ENCODE assay signal across 9 cellular contexts in the genomic region with DNA sequence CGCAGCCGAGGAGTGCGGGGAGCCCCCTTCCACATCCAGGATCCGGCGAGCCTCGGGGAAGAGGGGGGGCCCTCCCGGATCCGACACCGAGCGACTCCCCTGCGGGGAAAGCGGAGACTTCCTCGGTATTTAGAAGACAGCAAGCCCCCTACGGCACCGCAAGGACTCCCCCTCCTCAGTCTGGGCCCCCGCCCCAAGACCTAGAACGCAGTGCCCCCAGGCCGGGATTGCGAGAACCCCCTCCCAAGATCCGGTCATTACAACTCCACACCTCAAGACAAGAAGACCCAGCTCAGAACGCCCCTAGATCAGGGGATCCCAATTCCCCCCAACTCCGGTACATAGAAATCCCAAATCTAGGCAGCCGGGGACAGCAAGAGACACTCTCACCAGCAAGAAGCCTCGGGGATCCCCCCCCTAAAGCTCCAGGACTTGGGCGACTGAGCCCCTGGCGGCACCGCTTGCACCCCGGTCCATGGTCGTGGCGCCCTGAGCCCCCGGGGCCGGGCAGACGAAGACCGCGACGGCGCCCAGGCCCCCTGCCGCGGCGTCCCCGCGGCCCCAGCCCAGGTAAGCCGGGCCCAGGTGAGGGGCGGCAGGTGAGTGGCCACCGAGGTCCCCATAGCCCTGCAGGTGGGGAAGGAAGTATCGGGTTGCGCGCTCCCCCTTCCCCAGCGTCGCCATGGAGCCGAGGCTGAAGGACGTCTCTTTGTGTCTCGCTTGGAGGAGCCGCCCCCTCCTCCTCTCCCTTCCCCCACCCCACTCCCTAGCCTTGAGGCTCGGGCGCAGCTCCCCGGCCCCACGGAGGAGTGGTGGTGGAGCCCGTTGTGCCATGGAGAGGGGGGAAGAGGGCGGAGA. TPM values are rescaled to one million over a fixed set of nuclear protein-coding genes. Genes with fewer than 3 reads are reported as not detected.
DNase-seq lines count a peak whose midpoint lies in the region; FAIRE-seq and TF ChIP-seq lines count a peak whose summit lies in the region.
"Had no signal": no experiment of that assay in that cellular context is flagged by ENCODE, and none has a peak within 500 bp of the region (broad histone marks: within the 10 kb centered on the region; RNA-seq: fewer than 3 reads in every experiment).

No MANE protein-coding gene starts in this region.

- no peaks in the 10 kb centered on the region for H3K9me3 Mint-ChIP-seq in activated naive CD8-positive, alpha-beta T cell treated with anti-CD3 and anti-CD28 coated beads for 36 hours

- H3K9me3 ChIP-seq in kidney (ENCODE audit: control insufficient read depth in 1 of 2, low read length in 2 of 2), result no peaks in the 10 kb centered on the region

- H3K4me1 ChIP-seq in kidney (ENCODE audit: control insufficient read depth in 1 of 2, insufficient read depth in 1 of 2, low read depth in 1 of 2, low read length in 2 of 2), result peaks cover 0 to 4% of the 10 kb centered on the region in 2 donors

- no peak for FAIRE-seq in kidney (lab: Jason Lieb, UNC)
- FAIRE-seq: A204.1 had no signal

- peak overlapping the region; percentile 31 to 60 for H3K4me3 ChIP-seq in kidney (ENCODE audit: low read length in 2 of 2)

- peak; percentile 47 for DNase-seq in DMS 273 (lab: John Stamatoyannopoulos, UW; ENCODE audit: unreplicated experiment)
- no peak for DNase-seq in DMS 273 treated with DMSO at 0.1 percent for 48 hours (lab: John Stamatoyannopoulos, UW)
- DNase-seq in NCI-H1436 treated with DMSO at 0.1 percent for 48 hours (lab: John Stamatoyannopoulos, UW), result peak; percentile 55
- DNase-seq in activated naive CD8-positive, alpha-beta T cell treated with anti-CD3 and anti-CD28 coated beads for 36 hours, result no peak
- peak; percentile 78 for DNase-seq in kidney
- DNase-seq in substantia nigra (lab: John Stamatoyannopoulos, UW), result peak in 4 of 49 donors; percentile 11 to 40 (median 18)
- DNase-seq in stimulated activated CD8-positive, alpha-beta memory T cell treated with anti-CD3 and anti-CD28 coated beads, Interleukin-4, amount 100 ng/mL, for 48 hours, result no peak
- no peak for DNase-seq in stimulated activated CD4-positive, alpha-beta T cell treated with anti-CD3 and anti-CD28 coated beads, Interleukin-4, amount 100 ng/mL, for 1 hour

- no peak for TF ChIP-seq CTCF in kidney (IDR thresholded peaks at IDR 0.05; ENCODE audit: borderline replicate concordance, extremely low read depth, insufficient read depth)

- H3K4me3 Mint-ChIP-seq in activated naive CD8-positive, alpha-beta T cell treated with anti-CD3 and anti-CD28 coated beads for 36 hours, result peak overlapping the region; percentile 84

- no peaks in the 10 kb centered on the region for H3K27me3 Mint-ChIP-seq in activated naive CD8-positive, alpha-beta T cell treated with anti-CD3 and anti-CD28 coated beads for 36 hours

- H3K36me3 Mint-ChIP-seq in activated naive CD8-positive, alpha-beta T cell treated with anti-CD3 and anti-CD28 coated beads for 36 hours, result peaks cover 5% of the 10 kb centered on the region

- H3K4me1 Mint-ChIP-seq in activated naive CD8-positive, alpha-beta T cell treated with anti-CD3 and anti-CD28 coated beads for 36 hours, result peaks cover 53% of the 10 kb centered on the region

- peak overlapping the region in 1 of 2 donors; percentile 61 for H3K9ac ChIP-seq in kidney (ENCODE audit: low read length in 2 of 2)

- H3K27ac Mint-ChIP-seq in activated naive CD8-positive, alpha-beta T cell treated with anti-CD3 and anti-CD28 coated beads for 36 hours, result peak overlapping the region; percentile 65

- H3K27ac ChIP-seq in kidney (ENCODE audit: low read depth in 2 of 2, low read length in 2 of 2) (no peak overlapping the region), substantia nigra (ENCODE audit: low read depth, low read length, poor library complexity, severe bottlenecking) (peak overlapping the region; percentile 26)

- intact Hi-C loops in kidney (cut with DNase I), result no loop called here

- no peaks in the 10 kb centered on the region for H3K36me3 ChIP-seq in kidney (ENCODE audit: control insufficient read depth in 1 of 2, insufficient read depth in 2 of 2, low read length in 2 of 2)

RNA-seq across cellular contexts. Expression of a gene that starts 0.6 kb away (rescaled TPM):
- 1 to 10 TPM; 8.5 to 9.7 TPM for total RNA-seq in activated naive CD8-positive, alpha-beta T cell treated with anti-CD3 and anti-CD28 coated beads for 36 hours
- total RNA-seq in kidney, result 2.5 TPM
- polyA plus RNA-seq in kidney (ENCODE audit: insufficient read depth, low read depth, low replicate concordance), result 1.4 TPM

Comparison
In these comparisons a context has a peak if more than half of its experiments do, and no peak if none do; other contexts are left out.
1. DNase-seq: peak in DMS 273 (single experiment), NCI-H1436 treated with DMSO at 0.1 percent for 48 hours (single experiment) and kidney (single experiment); none in DMS 273 treated with DMSO at 0.1 percent for 48 hours (single experiment), activated naive CD8-positive, alpha-beta T cell treated with anti-CD3 and anti-CD28 coated beads for 36 hours (single experiment), stimulated activated CD8-positive, alpha-beta memory T cell treated with anti-CD3 and anti-CD28 coated beads, Interleukin-4, amount 100 ng/mL, for 48 hours (single experiment) and stimulated activated CD4-positive, alpha-beta T cell treated with anti-CD3 and anti-CD28 coated beads, Interleukin-4, amount 100 ng/mL, for 1 hour (single experiment).